Comparison of ENCODE assay signal across 14 cellular contexts in genomic region chr7:44281811-44282600, GRCh38. TPM values are rescaled to one million over a fixed set of nuclear protein-coding genes. Genes with fewer than 3 reads are reported as not detected.
A peak's percentile ranks its signal among the peaks of the same experiment; 100 is the strongest.
DNase-seq lines count a peak whose midpoint lies in the region; ATAC-seq lines count a peak whose summit lies in the region.
"Had no signal": no experiment of that assay in that cellular context is flagged by ENCODE, and none has a peak within 500 bp of the region (broad histone marks: within the 10 kb centered on the region; RNA-seq: fewer than 3 reads in every experiment).

No MANE protein-coding gene starts in this region.

- peak; percentile 10 for DNase-seq in activated naive CD4-positive, alpha-beta T cell treated with anti-CD3 and anti-CD28 coated beads, Interleukin-2, amount 10 ng/mL, durations not matched to agents 7 days and 5 days
- no peak for DNase-seq in activated naive CD4-positive, alpha-beta T cell (lab: John Stamatoyannopoulos, UW)
- DNase-seq in head of caudate nucleus: peak in 35 of 42 donors; percentile 1 to 33 (median 5)
- no peak for DNase-seq in neuronal stem cell (ENCODE audit: low spot score)
- peak; percentile 40 to 62 for DNase-seq in aorta
- DNase-seq in mesenchymal stem cell: no peak
- no peak for DNase-seq in activated gamma-delta T cell (lab: John Stamatoyannopoulos, UW)
- DNase-seq: brain microvascular endothelial cell; DMS153; stimulated activated CD4-positive, alpha-beta T cell treated with anti-CD3 and anti-CD28 coated beads, Interleukin-12 subunit alpha, Interleukin-12 subunit beta, amount 100 ng/mL, for 4 hours had no signal

- H3K27me3 ChIP-seq in neuronal stem cell (ENCODE audit: control insufficient read depth in 3 of 3, insufficient read depth in 3 of 3, low read depth in 1 of 3, low read length in 3 of 3) (peaks cover 0 to 52% (median 0%) of the 10 kb centered on the region in 3 experiments), aorta (ENCODE audit: control insufficient read depth in 1 of 2, insufficient read depth in 2 of 2, low read length in 1 of 2) (no peaks in the 10 kb centered on the region), mesenchymal stem cell (ENCODE audit: control insufficient read depth in 1 of 2, insufficient read depth in 1 of 2, low read length in 2 of 2) (peaks cover 0 to 15% of the 10 kb centered on the region in 2 experiments)
- H3K27me3 ChIP-seq: brain microvascular endothelial cell, thyroid gland had no signal

- no peak for ATAC-seq in aorta (ENCODE audit: low FRiP score)
- no peak for ATAC-seq in HG03097 (IDR thresholded peaks at IDR 0.05; ENCODE audit: low FRiP score, unreplicated experiment)
- ATAC-seq: naive thymus-derived CD8-positive, alpha-beta T cell had no signal

- H3K4me1 Mint-ChIP-seq in activated naive CD4-positive, alpha-beta T cell treated with anti-CD3 and anti-CD28 coated beads, Interleukin-2, amount 10 ng/mL, durations not matched to agents 7 days and 5 days: no peaks in the 10 kb centered on the region
- H3K4me1 Mint-ChIP-seq: naive thymus-derived CD8-positive, alpha-beta T cell had no signal

- H3K4me2 ChIP-seq in neuronal stem cell (ENCODE audit: insufficient read depth, low read length, poor library complexity, severe bottlenecking) (no peak overlapping the region), mesenchymal stem cell (ENCODE audit: low read length, poor library complexity, severe bottlenecking) (no peak overlapping the region)

- H3K27ac Mint-ChIP-seq in activated naive CD4-positive, alpha-beta T cell treated with anti-CD3 and anti-CD28 coated beads, Interleukin-2, amount 10 ng/mL, durations not matched to agents 7 days and 5 days: no peak overlapping the region

- H3K36me3 ChIP-seq in neuronal stem cell (replicated peaks in 1 of 2; ENCODE audit: control insufficient read depth in 2 of 2, insufficient read depth in 2 of 2, low read length in 2 of 2) (no peaks in the 10 kb centered on the region), aorta (ENCODE audit: control insufficient read depth in 1 of 2, insufficient read depth in 2 of 2, low read length in 1 of 2) (no peaks in the 10 kb centered on the region), mesenchymal stem cell (ENCODE audit: control insufficient read depth in 1 of 2, insufficient read depth in 2 of 2, low read depth in 1 of 2, low read length in 2 of 2) (no peaks in the 10 kb centered on the region)
- H3K36me3 ChIP-seq: brain microvascular endothelial cell, thyroid gland had no signal

- H2BK5ac ChIP-seq in neuronal stem cell (ENCODE audit: low read length) (no peak overlapping the region), mesenchymal stem cell (ENCODE audit: low read depth, low read length, poor library complexity, severe bottlenecking) (no peak overlapping the region)

- H2AK5ac ChIP-seq in neuronal stem cell (ENCODE audit: low read depth, low read length): peak overlapping the region; percentile 37
- H2AK5ac ChIP-seq in mesenchymal stem cell (ENCODE audit: low read length, severe bottlenecking): no peak overlapping the region

- H3K36me3 Mint-ChIP-seq in activated naive CD4-positive, alpha-beta T cell treated with anti-CD3 and anti-CD28 coated beads, Interleukin-2, amount 10 ng/mL, durations not matched to agents 7 days and 5 days: no peaks in the 10 kb centered on the region
- H3K36me3 Mint-ChIP-seq: naive thymus-derived CD8-positive, alpha-beta T cell had no signal

- H3K9me3 ChIP-seq in neuronal stem cell (replicated peaks in 1 of 2; ENCODE audit: control insufficient read depth in 2 of 2, insufficient read depth in 1 of 2, low read depth in 1 of 2, low read length in 2 of 2): no peaks in the 10 kb centered on the region
- no peaks in the 10 kb centered on the region for H3K9me3 ChIP-seq in aorta (ENCODE audit: control insufficient read depth, low read length)
- no peaks in the 10 kb centered on the region for H3K9me3 ChIP-seq in mesenchymal stem cell (ENCODE audit: control insufficient read depth, low read length)
- H3K9me3 ChIP-seq: thyroid gland had no signal

- no peak overlapping the region for H3K4me3 Mint-ChIP-seq in activated naive CD4-positive, alpha-beta T cell treated with anti-CD3 and anti-CD28 coated beads, Interleukin-2, amount 10 ng/mL, durations not matched to agents 7 days and 5 days
- H3K4me3 Mint-ChIP-seq: naive thymus-derived CD8-positive, alpha-beta T cell had no signal

- H3K9ac ChIP-seq in neuronal stem cell (ENCODE audit: low read depth, low read length, poor library complexity) (no peak overlapping the region), mesenchymal stem cell (ENCODE audit: low read length) (no peak overlapping the region)

- peak overlapping the region; percentile 69 for H2BK12ac ChIP-seq in neuronal stem cell (ENCODE audit: low read length)
- H2BK12ac ChIP-seq in mesenchymal stem cell (ENCODE audit: low read length in 2 of 2): no peak overlapping the region

- H2AFZ ChIP-seq in neuronal stem cell (ENCODE audit: low read length): no peak overlapping the region
- no peak overlapping the region for H2AFZ ChIP-seq in mesenchymal stem cell (ENCODE audit: low read depth, low read length)

- no peak overlapping the region for H3K4ac ChIP-seq in neuronal stem cell (ENCODE audit: low read length)
- no peak overlapping the region for H3K4ac ChIP-seq in mesenchymal stem cell (ENCODE audit: low read depth in 1 of 2, low read length in 2 of 2)

- H4K91ac ChIP-seq in neuronal stem cell (ENCODE audit: low read depth, low read length, poor library complexity): no peak overlapping the region
- no peak overlapping the region for H4K91ac ChIP-seq in mesenchymal stem cell (ENCODE audit: low read length)

- no peak overlapping the region for H2BK120ac ChIP-seq in neuronal stem cell (ENCODE audit: low read depth, low read length)
- H2BK120ac ChIP-seq in mesenchymal stem cell (ENCODE audit: low read depth, low read length): no peak overlapping the region

- H3K18ac ChIP-seq in neuronal stem cell (ENCODE audit: low read length) (peak overlapping the region; percentile 48), mesenchymal stem cell (ENCODE audit: low read depth in 1 of 2, low read length in 2 of 2) (no peak overlapping the region)

- peak overlapping the region; percentile 58 for H3K23ac ChIP-seq in neuronal stem cell (ENCODE audit: low read depth, low read length, poor library complexity)
- H3K23ac ChIP-seq in mesenchymal stem cell (ENCODE audit: low read length in 2 of 2): no peak overlapping the region

- no CpG with 5 or more reads among the region's 15 CpGs for whole genome bisulfite sequencing in neuronal stem cell (ENCODE audit: extremely low coverage in 2 of 2, insufficient read length in 2 of 2, insufficient replicate concordance in 1 of 2), 2 donors
- WGBS in aorta, 2 donors: 78 to 82% methylated on average over 15 of the region's 15 CpGs
- 72% methylated on average over 15 of the region's 15 CpGs for WGBS in mesenchymal stem cell

- H3K14ac ChIP-seq in neuronal stem cell (ENCODE audit: low read length) (no peak overlapping the region), mesenchymal stem cell (ENCODE audit: low read length in 2 of 2) (no peak overlapping the region)

- peaks cover 0 to 4% of the 10 kb centered on the region in 2 donors for H3K4me1 ChIP-seq in neuronal stem cell (ENCODE audit: control insufficient read depth in 2 of 2, insufficient read depth in 1 of 2, low read depth in 1 of 2, low read length in 2 of 2)
- H3K4me1 ChIP-seq in aorta (ENCODE audit: control insufficient read depth in 1 of 2, insufficient read depth in 2 of 2, low read length in 2 of 2): no peaks in the 10 kb centered on the region
- H3K4me1 ChIP-seq in mesenchymal stem cell (ENCODE audit: control insufficient read depth, insufficient read depth, low read depth, low read length): peaks cover 9% of the 10 kb centered on the region
- H3K4me1 ChIP-seq: thyroid gland had no signal

- peak overlapping the region; percentile 35 for H2BK15ac ChIP-seq in neuronal stem cell (ENCODE audit: low read length)
- H2BK15ac ChIP-seq in mesenchymal stem cell (ENCODE audit: low read depth, poor library complexity, severe bottlenecking): no peak overlapping the region

- intact Hi-C loops in head of caudate nucleus (cut with DNase I) (no loop called here), aorta (cut with DNase I) (no loop called here)

- CTCF ChIA-PET in activated naive CD4-positive, alpha-beta T cell treated with anti-CD3 and anti-CD28 coated beads, Interleukin-2, amount 10 ng/mL, durations not matched to agents 7 days and 5 days (lab: Charles Lee): no interaction called here

- H3K4me3 ChIP-seq in neuronal stem cell (ENCODE audit: low read length in 2 of 2) (peak overlapping the region in 1 of 2 donors; percentile 27), aorta (ENCODE audit: low read length in 2 of 2) (no peak overlapping the region), mesenchymal stem cell (ENCODE audit: insufficient read depth in 1 of 2, low read depth in 1 of 2, low read length in 2 of 2) (no peak overlapping the region)
- H3K4me3 ChIP-seq: K562, thyroid gland had no signal

- peaks cover 1% of the 10 kb centered on the region for H3K79me1 ChIP-seq in neuronal stem cell (ENCODE audit: low read depth, low read length)
- no peaks in the 10 kb centered on the region for H3K79me1 ChIP-seq in mesenchymal stem cell (replicated peaks; ENCODE audit: low read length, poor library complexity, severe bottlenecking)

- H3K9me3 Mint-ChIP-seq in activated naive CD4-positive, alpha-beta T cell treated with anti-CD3 and anti-CD28 coated beads, Interleukin-2, amount 10 ng/mL, durations not matched to agents 7 days and 5 days: no peaks in the 10 kb centered on the region
- H3K9me3 Mint-ChIP-seq: naive thymus-derived CD8-positive, alpha-beta T cell had no signal

- H4K8ac ChIP-seq in neuronal stem cell (ENCODE audit: low read depth, low read length) (no peak overlapping the region), mesenchymal stem cell (ENCODE audit: low read length) (no peak overlapping the region)

- no peaks in the 10 kb centered on the region for H3K27me3 Mint-ChIP-seq in activated naive CD4-positive, alpha-beta T cell treated with anti-CD3 and anti-CD28 coated beads, Interleukin-2, amount 10 ng/mL, durations not matched to agents 7 days and 5 days
- H3K27me3 Mint-ChIP-seq: naive thymus-derived CD8-positive, alpha-beta T cell had no signal

- no peak overlapping the region for H3K27ac ChIP-seq in neuronal stem cell (replicated peaks; ENCODE audit: low read length)
- H3K27ac ChIP-seq in aorta (ENCODE audit: low read depth in 1 of 2, low read length in 2 of 2): no peak overlapping the region
- no peak overlapping the region for H3K27ac ChIP-seq in mesenchymal stem cell (ENCODE audit: low read length, poor library complexity, severe bottlenecking)
- H3K27ac ChIP-seq: brain microvascular endothelial cell, thyroid gland had no signal

RNA-seq across cellular contexts. Expression of gene CAMK2B, which starts 43.4 kb away (rescaled TPM):
- polyA plus RNA-seq in neuronal stem cell (2013, experiment 1 of 2): 0.79 TPM
- 0.65 TPM for polyA plus RNA-seq in neuronal stem cell (2013, experiment 2 of 2)
- 1 to 10 TPM; 2.4 to 4.4 TPM for total RNA-seq in aorta
- polyA plus RNA-seq in aorta: 10 to 100 TPM in 1 of 2 donors, not detected in 1; 12.8 TPM
- 0.04 TPM for polyA plus RNA-seq in mesenchymal stem cell (2013, experiment 1 of 2)
- polyA plus RNA-seq in mesenchymal stem cell (2013, experiment 2 of 2): 0.12 TPM
- total RNA-seq: naive thymus-derived CD8-positive, alpha-beta T cell had no signal
- polyA plus RNA-seq: naive thymus-derived CD8-positive, alpha-beta T cell had no signal

Comparison
In these comparisons a context has a peak if more than half of its experiments do, and no peak if none do; other contexts are left out.
1. DNase-seq: peak in activated naive CD4-positive, alpha-beta T cell treated with anti-CD3 and anti-CD28 coated beads, Interleukin-2, amount 10 ng/mL, durations not matched to agents 7 days and 5 days (single experiment), head of caudate nucleus (35 of 42) and aorta (2 of 2); none in activated naive CD4-positive, alpha-beta T cell (0 of 4), neuronal stem cell (single experiment), mesenchymal stem cell (single experiment) and activated gamma-delta T cell (single experiment).